Comparison of ENCODE assay signal across 8 cellular contexts in genomic region chr5:150758210-150758533, GRCh38. TPM values are rescaled to one million over a fixed set of nuclear protein-coding genes. Genes with fewer than 3 reads are reported as not detected.
DNase-seq lines count a peak whose midpoint lies in the region; ATAC-seq and TF ChIP-seq lines count a peak whose summit lies in the region.

No MANE protein-coding gene starts in this region.

- in situ Hi-C loops in ACHN (cut with HindIII; ENCODE audit: low pct_ligation_motif_present, low pct_unique_long_range_greater_than_20kb, low sequenced_read_pairs) = no loop called here

- peak; percentile 21 for ATAC-seq in GM18867 (IDR thresholded peaks at IDR 0.05; ENCODE audit: unreplicated experiment)
- peak; percentile 22 for ATAC-seq in HG02885 (IDR thresholded peaks at IDR 0.05; ENCODE audit: poor library complexity, unreplicated experiment)

- H3K9ac ChIP-seq in iPS-20b (ENCODE audit: low read depth, low read length) = peak overlapping the region; percentile 88

- peak overlapping the region; percentile 76 for H3K4me3 ChIP-seq in WI38 (ENCODE audit: low read depth, low read length)
- H3K4me3 ChIP-seq in iPS-20b (ENCODE audit: low read length) = peak overlapping the region; percentile 90
- H3K4me3 ChIP-seq in thymus (ENCODE audit: low read length) = peak overlapping the region; percentile 74

- 3% methylated on average over 11 of the region's 11 CpGs for WGBS in thymus

- H3K36me3 ChIP-seq in iPS-20b (ENCODE audit: insufficient read depth, low read depth, low read length) (peaks cover 31% of the 10 kb centered on the region), thymus (ENCODE audit: control insufficient read depth, insufficient read depth) (peaks cover 17% of the 10 kb centered on the region)

- peaks cover 12% of the 10 kb centered on the region; the same call in 1 of the 2 replicates for H3K27me3 ChIP-seq in iPS-20b (ENCODE audit: insufficient read depth, low read length)
- no peaks in the 10 kb centered on the region for H3K27me3 ChIP-seq in thymus (ENCODE audit: control insufficient read depth, insufficient read depth)

- H3K27ac ChIP-seq in iPS-20b (ENCODE audit: low read length) (peak overlapping the region; percentile 2), thymus (ENCODE audit: low read depth) (peak overlapping the region; percentile 96)

- TF ChIP-seq CTCF in WI38 (IDR thresholded peaks at IDR 0.05; ENCODE audit: low read depth, low read length) = no peak

- H3K4me1 ChIP-seq in iPS-20b (ENCODE audit: insufficient read depth, low read length) = no peaks in the 10 kb centered on the region
- peaks cover 10% of the 10 kb centered on the region for H3K4me1 ChIP-seq in thymus (ENCODE audit: control insufficient read depth, insufficient read depth, low read length)

- no peaks in the 10 kb centered on the region for H3K9me3 ChIP-seq in iPS-20b (ENCODE audit: insufficient read depth, low read depth, low read length)
- H3K9me3 ChIP-seq in thymus (ENCODE audit: control insufficient read depth) = no peaks in the 10 kb centered on the region

- DNase-seq in kidney tubule cell (ENCODE audit: low spot score) (no peak), ACHN (no peak), DMS53 (lab: John Stamatoyannopoulos, UW) (no peak)

RNA-seq across cellular contexts. Expression of gene DCTN4, which starts 0.6 kb away (rescaled TPM):
- polyA plus RNA-seq in thymus = 30.5 TPM

RNA-seq across cellular contexts. Expression of gene SMIM3, which starts 20.4 kb away (rescaled TPM):
- polyA plus RNA-seq in thymus = 30.1 TPM

RNA-seq across cellular contexts. Expression of gene RBM22, which starts 57.3 kb away (rescaled TPM):
- polyA plus RNA-seq in thymus = 76.7 TPM
